28 cellular contexts compared by ENCODE assay signal in the genomic region with DNA sequence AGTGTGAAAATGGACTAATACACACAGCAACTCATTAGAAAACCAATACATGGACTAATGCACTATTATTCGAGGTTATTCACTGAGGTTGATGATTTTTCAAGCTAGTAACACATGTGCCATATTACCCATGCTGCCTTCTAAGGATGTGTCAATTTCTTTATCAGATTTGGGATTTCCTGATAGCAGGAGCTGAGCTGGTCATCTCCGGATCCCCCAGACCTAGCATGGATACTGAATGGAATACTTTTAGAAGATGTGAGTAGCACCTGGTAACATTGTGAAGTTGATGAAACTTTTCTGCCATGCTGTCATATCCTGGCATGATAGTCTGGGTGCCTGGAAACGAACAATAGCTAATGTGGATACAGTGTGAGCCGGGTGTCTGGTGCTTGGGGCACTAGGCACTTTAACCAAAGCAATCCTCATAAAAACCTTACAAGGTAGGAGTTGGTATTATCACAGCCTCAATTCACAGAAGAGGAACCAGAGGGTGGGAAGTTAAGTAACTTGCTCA. TPM values are rescaled to one million over a fixed set of nuclear protein-coding genes. Genes with fewer than 3 reads are reported as not detected.
"Had no signal": no experiment of that assay in that cellular context is flagged by ENCODE, and none has a peak within 500 bp of the region (broad histone marks: within the 10 kb centered on the region; RNA-seq: fewer than 3 reads in every experiment).

No MANE protein-coding gene starts in this region.

- H3K4me3 Mint-ChIP-seq: mesothelial cell of epicardium; naive B cell; natural killer cell; nephron progenitor cell; neural progenitor cell; stimulated activated effector memory CD8-positive, alpha-beta T cell treated with anti-CD3 and anti-CD28 coated beads, Interleukin-12 subunit alpha, Interleukin-12 subunit beta, amount 100 ng/mL, for 72 hours; stimulated activated naive CD8-positive, alpha-beta T cell treated with anti-CD3 and anti-CD28 coated beads, Interleukin-15, Interleukin-2, amounts not matched to agents 100 ng/mL and 50 ng/mL, for 24 hours had no signal

- H3K27ac Mint-ChIP-seq: mesothelial cell of epicardium; naive B cell; natural killer cell; nephron progenitor cell; neural progenitor cell; progenitor cell of endocrine pancreas; stimulated activated effector memory CD8-positive, alpha-beta T cell treated with anti-CD3 and anti-CD28 coated beads, Interleukin-12 subunit alpha, Interleukin-12 subunit beta, amount 100 ng/mL, for 72 hours; stimulated activated naive CD8-positive, alpha-beta T cell treated with anti-CD3 and anti-CD28 coated beads, Interleukin-15, Interleukin-2, amounts not matched to agents 100 ng/mL and 50 ng/mL, for 24 hours had no signal

- H3K27me3 ChIP-seq: left lung, neural progenitor cell, ovary, right atrium auricular region, right lobe of liver, suprapubic skin, tibial artery, upper lobe of right lung had no signal

- H3K9me3 Mint-ChIP-seq: mesothelial cell of epicardium; naive B cell; natural killer cell; nephron progenitor cell; neural progenitor cell; stimulated activated naive CD8-positive, alpha-beta T cell treated with anti-CD3 and anti-CD28 coated beads, Interleukin-15, Interleukin-2, amounts not matched to agents 100 ng/mL and 50 ng/mL, for 24 hours had no signal

- DNase-seq: hippocampal formation; kidney glomerular epithelial cell; left colon; left lung; lower lobe of right lung; mesendoderm; naive B cell; natural killer cell; nephron progenitor cell; occipital lobe; ovary; right lobe of liver; stimulated activated CD4-positive, alpha-beta T cell treated with anti-CD3 and anti-CD28 coated beads, Interleukin-12 subunit alpha, Interleukin-12 subunit beta, amount 100 ng/mL, for 4 hours; stimulated activated CD4-positive, alpha-beta T cell treated with anti-CD3 and anti-CD28 coated beads, Interleukin-4, amount 100 ng/mL, for 24 hours; stimulated activated naive CD4-positive, alpha-beta T cell; trophoblast cell; upper lobe of right lung had no signal

- H3K4me3 ChIP-seq: left lung, lower lobe of right lung, neural progenitor cell, ovary, right atrium auricular region, right lobe of liver, skin epidermis, suprapubic skin, thoracic aorta, tibial artery, upper lobe of right lung had no signal

- H3K9me3 ChIP-seq: left lung, lower lobe of right lung, neutrophil, ovary, right atrium auricular region, right lobe of liver, suprapubic skin, thoracic aorta, tibial artery, upper lobe of right lung had no signal

- H3K9ac ChIP-seq: neural progenitor cell had no signal

- H3K27ac ChIP-seq: left lung, lower lobe of right lung, neural progenitor cell, neutrophil, ovary, right atrium auricular region, right lobe of liver, suprapubic skin, thoracic aorta, tibial artery, upper lobe of right lung had no signal

- H3K27me3 Mint-ChIP-seq: stimulated activated naive CD8-positive, alpha-beta T cell treated with anti-CD3 and anti-CD28 coated beads, Interleukin-15, Interleukin-2, amounts not matched to agents 100 ng/mL and 50 ng/mL, for 24 hours had no signal

- H3K4me1 ChIP-seq: neural progenitor cell, right lobe of liver had no signal

- H3K4me1 Mint-ChIP-seq: stimulated activated effector memory CD8-positive, alpha-beta T cell treated with anti-CD3 and anti-CD28 coated beads, Interleukin-12 subunit alpha, Interleukin-12 subunit beta, amount 100 ng/mL, for 72 hours had no signal

- H3K36me3 ChIP-seq: left lung, lower lobe of right lung, neural progenitor cell, neutrophil, ovary, right atrium auricular region, right lobe of liver, suprapubic skin, thoracic aorta, tibial artery, upper lobe of right lung had no signal

- H3K36me3 Mint-ChIP-seq: mesothelial cell of epicardium; natural killer cell; neural progenitor cell; stimulated activated effector memory CD8-positive, alpha-beta T cell treated with anti-CD3 and anti-CD28 coated beads, Interleukin-12 subunit alpha, Interleukin-12 subunit beta, amount 100 ng/mL, for 72 hours had no signal

RNA-seq across cellular contexts. Expression of a gene that starts 11.0 kb away (rescaled TPM):
- total RNA-seq: right atrium auricular region had no signal
